Comparison of ENCODE assay signal across 13 cellular contexts in genomic region chrX:104351173-104351769, GRCh38.
A peak's percentile ranks its signal among the peaks of the same experiment; 100 is the strongest.
DNase-seq lines count a peak whose midpoint lies in the region; ATAC-seq and TF ChIP-seq lines count a peak whose summit lies in the region.
"Had no signal": no experiment of that assay in that cellular context is flagged by ENCODE, and none has a peak within 500 bp of the region (broad histone marks: within the 10 kb centered on the region; RNA-seq: fewer than 3 reads in every experiment).

No MANE protein-coding gene starts in this region.

- no peak for DNase-seq in activated CD4-positive, CD25-positive, alpha-beta regulatory T cell treated with anti-CD3 and anti-CD28 coated beads, Interleukin-2, amount 50 U/mL, for 72 hours
- DNase-seq in RWPE1 (ENCODE audit: low spot score), result peak; percentile 85
- DNase-seq in fibroblast of the aortic adventitia (ENCODE audit: low read depth), result peak; percentile 77
- DNase-seq in superior temporal gyrus (ENCODE audit: extremely low spot score), result peak; percentile 30
- no peak for DNase-seq in GM13977 (ENCODE audit: low spot score)
- DNase-seq: activated CD4-positive, alpha-beta T cell treated with anti-CD3 and anti-CD28 coated beads, Interleukin-2, amount 50 U/mL, for 4 hours; naive B cell; NCI-H187 treated with DMSO at 0.1 percent for 48 hours; stimulated activated CD4-positive, alpha-beta T cell treated with anti-CD3 and anti-CD28 coated beads, Interleukin-2, amount 100 ng/mL, for 24 hours had no signal

- H3K27ac ChIP-seq in RWPE1, result no peak overlapping the region
- H3K27ac ChIP-seq: thoracic aorta had no signal

- ATAC-seq in activated CD4-positive, CD25-positive, alpha-beta regulatory T cell treated with anti-CD3 and anti-CD28 coated beads, Interleukin-2, amount 50 U/mL, for 24 hours, result peak; percentile 51 to 67
- ATAC-seq in HG03354 (IDR thresholded peaks at IDR 0.05; ENCODE audit: poor library complexity, severe bottlenecking, unreplicated experiment), result no peak
- no peak for ATAC-seq in HG03460 (IDR thresholded peaks at IDR 0.05; ENCODE audit: unreplicated experiment)

- POLR2A ChIA-PET in RWPE1 (lab: Yijun Ruan, JAX; ENCODE audit: low non-redundant PET), result no interaction called here

- TF ChIP-seq CTCF in RWPE1 (conservative IDR thresholded peaks at IDR 0.05; ENCODE audit: low read depth) (no peak), fibroblast of the aortic adventitia (IDR thresholded peaks at IDR 0.05; ENCODE audit: insufficient read depth, low read length) (no peak), GM13977 (IDR thresholded peaks at IDR 0.05; ENCODE audit: extremely low read depth, insufficient read depth, missing control alignments) (no peak)

- in situ Hi-C loops in GM13977 (cut with MboI; ENCODE audit: low pct_unique_long_range_greater_than_20kb, low sequenced_read_pairs, unreplicated experiment), result no loop called here

- H3K4me3 ChIP-seq in fibroblast of the aortic adventitia (ENCODE audit: low read depth, low read length), result no peak overlapping the region
- H3K4me3 ChIP-seq: thoracic aorta had no signal

- CTCF ChIA-PET in RWPE1 (lab: Yijun Ruan, JAX), result no interaction called here

Comparison
In these comparisons a context has a peak if more than half of its experiments do, and no peak if none do; other contexts are left out.
1. ATAC-seq: peak in activated CD4-positive, CD25-positive, alpha-beta regulatory T cell treated with anti-CD3 and anti-CD28 coated beads, Interleukin-2, amount 50 U/mL, for 24 hours (2 of 2); none in HG03354 (single experiment) and HG03460 (single experiment).
2. DNase-seq: peak in RWPE1 (single experiment), fibroblast of the aortic adventitia (single experiment) and superior temporal gyrus (single experiment); none in activated CD4-positive, CD25-positive, alpha-beta regulatory T cell treated with anti-CD3 and anti-CD28 coated beads, Interleukin-2, amount 50 U/mL, for 72 hours (single experiment) and GM13977 (single experiment).